In the genomic region with DNA sequence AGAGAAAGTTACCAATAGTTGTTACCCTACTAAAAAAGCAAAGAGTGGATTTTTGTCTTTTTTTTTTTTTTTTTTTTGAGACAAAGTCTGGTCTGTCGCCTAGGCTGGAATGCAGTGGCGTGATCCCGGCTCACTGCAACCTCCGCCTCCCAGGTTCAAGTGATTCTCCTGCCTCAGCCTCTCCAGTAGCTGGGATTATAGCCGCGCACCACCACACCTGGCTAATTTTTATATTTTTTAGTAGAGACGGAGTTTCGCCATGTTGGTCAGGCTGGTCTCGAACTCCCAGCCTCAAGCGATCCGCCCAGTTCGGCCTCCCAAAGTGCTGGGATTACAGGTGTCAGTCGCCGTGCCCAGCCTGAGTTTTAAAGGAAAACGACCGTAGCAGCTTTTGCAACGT, we compare ENCODE assay signal across 8 cellular contexts. TPM values are rescaled to one million over a fixed set of nuclear protein-coding genes. Genes with fewer than 3 reads are reported as not detected.
A peak's percentile ranks its signal among the peaks of the same experiment; 100 is the strongest.
DNase-seq lines count a peak whose midpoint lies in the region; TF ChIP-seq lines count a peak whose summit lies in the region.
"Not testable (repeated sequence)": the region's sequence is repeated elsewhere in the genome, so short reads cannot be mapped to it uniquely, and the experiment has no call there.

No MANE protein-coding gene starts in this region.

- H3K36me3 ChIP-seq in SJSA1 = peaks cover 34% of the 10 kb centered on the region
- H3K36me3 ChIP-seq in ectodermal cell (ENCODE audit: control insufficient read depth, insufficient read depth, low read length); stomach: not testable (repeated sequence)

- not testable (repeated sequence) for H3K9me3 ChIP-seq in SJSA1 (replicated peaks); ectodermal cell (ENCODE audit: control insufficient read depth, low read length); stomach

- H3K4me1 ChIP-seq in SJSA1 (replicated peaks); ectodermal cell (ENCODE audit: control insufficient read depth, insufficient read depth, low read length): not testable (repeated sequence)
- H3K4me1 ChIP-seq in stomach = peaks cover 31 to 86% (median 60%) of the 10 kb centered on the region in 4 donors

- TF ChIP-seq CTCF in AG09309 (IDR thresholded peaks at IDR 0.05; ENCODE audit: control insufficient read depth, insufficient read depth, low read depth, low read length, missing control alignments); HFF-Myc (IDR thresholded peaks at IDR 0.05; ENCODE audit: low read depth, low read length, missing control alignments); nephron progenitor cell (IDR thresholded peaks at IDR 0.05); stomach (IDR thresholded peaks at IDR 0.05): not testable (repeated sequence)

- CTCF ChIA-PET in activated naive CD4-positive, alpha-beta T cell treated with anti-CD3 and anti-CD28 coated beads, Interleukin-2, amount 10 ng/mL, durations not matched to agents 7 days and 5 days (lab: Charles Lee) = interaction anchor here (1.2 kb wide), 1 partner anchor 10 kb away, joined by 3 read pairs; no protein-coding TSS in a partner anchor

- DNase-seq in AG09309 (ENCODE audit: low read depth); HFF-Myc (ENCODE audit: extremely low read depth, low read depth); SJSA1 (ENCODE audit: low read depth in 1 of 2, low spot score in 2 of 2); activated naive CD4-positive, alpha-beta T cell treated with anti-CD3 and anti-CD28 coated beads, Interleukin-2, amount 10 ng/mL, durations not matched to agents 7 days and 5 days; nephron progenitor cell; stomach: not testable (repeated sequence)

- H3K27ac ChIP-seq in SJSA1; ectodermal cell (ENCODE audit: insufficient read depth, low read depth, low read length, poor library complexity, severe bottlenecking): not testable (repeated sequence)
- H3K27ac ChIP-seq in stomach = peak overlapping the region in 4 of 5 donors; percentile 89 to 94 (median 92)

- intact Hi-C loops in stomach (cut with DNase I; ENCODE audit: low total_unique reads) = not testable (repeated sequence)

- not testable (repeated sequence) for TF ChIP-seq POLR2A in stomach (IDR thresholded peaks at IDR 0.05)

- peak overlapping the region; percentile 100 for H3K27ac Mint-ChIP-seq in activated naive CD4-positive, alpha-beta T cell treated with anti-CD3 and anti-CD28 coated beads, Interleukin-2, amount 10 ng/mL, durations not matched to agents 7 days and 5 days
- peak overlapping the region; percentile 100 for H3K27ac Mint-ChIP-seq in nephron progenitor cell

- WGBS in ectodermal cell, 2 experiments = 92 to 94% methylated on average over 17 of the region's 17 CpGs
- 64 to 78% (median 74%) methylated on average over 17 of the region's 17 CpGs for WGBS in stomach, 5 donors

- peaks cover 71% of the 10 kb centered on the region for H3K4me1 Mint-ChIP-seq in activated naive CD4-positive, alpha-beta T cell treated with anti-CD3 and anti-CD28 coated beads, Interleukin-2, amount 10 ng/mL, durations not matched to agents 7 days and 5 days
- peaks cover 30% of the 10 kb centered on the region for H3K4me1 Mint-ChIP-seq in nephron progenitor cell

- H3K4me3 Mint-ChIP-seq in activated naive CD4-positive, alpha-beta T cell treated with anti-CD3 and anti-CD28 coated beads, Interleukin-2, amount 10 ng/mL, durations not matched to agents 7 days and 5 days = peak overlapping the region; percentile 99
- H3K4me3 Mint-ChIP-seq in nephron progenitor cell = peak overlapping the region; percentile 97

- peaks cover 22% of the 10 kb centered on the region for H3K36me3 Mint-ChIP-seq in activated naive CD4-positive, alpha-beta T cell treated with anti-CD3 and anti-CD28 coated beads, Interleukin-2, amount 10 ng/mL, durations not matched to agents 7 days and 5 days
- H3K36me3 Mint-ChIP-seq in nephron progenitor cell (ENCODE audit: low read depth) = peaks cover 12% of the 10 kb centered on the region

- not testable (repeated sequence) for H3K27me3 Mint-ChIP-seq in activated naive CD4-positive, alpha-beta T cell treated with anti-CD3 and anti-CD28 coated beads, Interleukin-2, amount 10 ng/mL, durations not matched to agents 7 days and 5 days; nephron progenitor cell (ENCODE audit: low read depth, poor library complexity)

- H3K9me3 Mint-ChIP-seq in activated naive CD4-positive, alpha-beta T cell treated with anti-CD3 and anti-CD28 coated beads, Interleukin-2, amount 10 ng/mL, durations not matched to agents 7 days and 5 days; nephron progenitor cell: not testable (repeated sequence)

- H3K27me3 ChIP-seq in SJSA1 (replicated peaks); ectodermal cell (ENCODE audit: control insufficient read depth, insufficient read depth, low read length, poor library complexity, severe bottlenecking); stomach: not testable (repeated sequence)

- peak overlapping the region; percentile 55 for H3K4me3 ChIP-seq in AG09309 (ENCODE audit: control insufficient read depth, low read depth, low read length)
- peak overlapping the region; percentile 91 for H3K4me3 ChIP-seq in HFF-Myc (replicated peaks; ENCODE audit: low read depth, low read length)
- peak overlapping the region; percentile 57 for H3K4me3 ChIP-seq in SJSA1
- peak overlapping the region; percentile 98 for H3K4me3 ChIP-seq in ectodermal cell (ENCODE audit: insufficient read depth, low read depth, low read length)
- peak overlapping the region; percentile 99 for H3K4me3 ChIP-seq in iPS-11a (ENCODE audit: low read depth, low read length)
- H3K4me3 ChIP-seq in stomach = peak overlapping the region; percentile 70 to 93 (median 80)

- TF ChIP-seq EP300 in stomach (IDR thresholded peaks at IDR 0.05) = not testable (repeated sequence)

RNA-seq across cellular contexts. Expression of gene LRRC40, which starts 1.5 kb away (rescaled TPM):
- total RNA-seq in SJSA1 (2014; rRNA removed; shearing (Covaris generic)) = 30.9 and 35.9 TPM in 2 replicates
- 41.3 TPM for polyA plus RNA-seq in ectodermal cell (2013, experiment 1 of 4)
- 47.5 TPM for polyA plus RNA-seq in ectodermal cell (2013, experiment 2 of 4)
- polyA plus RNA-seq in ectodermal cell (2013, experiment 3 of 4) = 39.8 TPM
- polyA plus RNA-seq in ectodermal cell (2013, experiment 4 of 4) = 44.2 TPM
- 10 to 100 TPM in 2 of 5 donors, 1 to 10 TPM in 3; 1.4 to 32.7 (median 4.9) TPM for total RNA-seq in stomach
- polyA plus RNA-seq in stomach = 1 to 10 TPM; 5.9 to 7.5 (median 6.0) TPM

RNA-seq across cellular contexts. Expression of gene SRSF11, which starts 14.3 kb away (rescaled TPM):
- total RNA-seq in SJSA1 (2014; rRNA removed; shearing (Covaris generic)) = 92.8 and 114 TPM in 2 replicates
- polyA plus RNA-seq in ectodermal cell (2013, experiment 1 of 4) = 275 TPM
- 274 TPM for polyA plus RNA-seq in ectodermal cell (2013, experiment 2 of 4)
- 226 TPM for polyA plus RNA-seq in ectodermal cell (2013, experiment 3 of 4)
- 261 TPM for polyA plus RNA-seq in ectodermal cell (2013, experiment 4 of 4)
- 100 to 1,000 TPM in 4 of 5 donors, 10 to 100 TPM in 1; 73.3 to 422 (median 281) TPM for total RNA-seq in stomach
- polyA plus RNA-seq in stomach = 100 to 1,000 TPM in 2 of 3 donors, 10 to 100 TPM in 1; 42.8 to 436 (median 135) TPM
